8 cellular contexts compared by ENCODE assay signal in genomic region chr19:43983912-43984686, GRCh38. TPM values are rescaled to one million over a fixed set of nuclear protein-coding genes. Genes with fewer than 3 reads are reported as not detected.
A peak's percentile ranks its signal among the peaks of the same experiment; 100 is the strongest.
DNase-seq lines count a peak whose midpoint lies in the region; ATAC-seq and TF ChIP-seq lines count a peak whose summit lies in the region.

ZNF155 (plus strand) TSS chr19:43984188; CDS start chr19:43988544, 4,356 bp downstream.

- peaks cover 13% of the 10 kb centered on the region for H3K36me3 Mint-ChIP-seq in activated naive CD4-positive, alpha-beta T cell treated with anti-CD3 and anti-CD28 coated beads, Interleukin-2, amount 10 ng/mL, durations not matched to agents 7 days and 5 days

- peak within 1 kb of the TSS; percentile 54 for H3K4me3 ChIP-seq in SJSA1
- peak within 1 kb of the TSS; percentile 80 for H3K4me3 ChIP-seq in neuron (ENCODE audit: low read length)
- peak within 1 kb of the TSS; percentile 67 to 92 (median 76) for H3K4me3 ChIP-seq in stomach

- H3K4me1 ChIP-seq in SJSA1 (replicated peaks) (no peaks in the 10 kb centered on the region), neuron (ENCODE audit: insufficient read depth, low read length) (peaks cover 4% of the 10 kb centered on the region), stomach (peaks cover 6 to 22% (median 16%) of the 10 kb centered on the region in 4 donors)

- no peak for TF ChIP-seq POLR2A in stomach (IDR thresholded peaks at IDR 0.05)

- intact Hi-C loops in stomach (cut with DNase I; ENCODE audit: low total_unique reads) = no loop called here

- peaks cover 17% of the 10 kb centered on the region for H3K4me1 Mint-ChIP-seq in activated naive CD4-positive, alpha-beta T cell treated with anti-CD3 and anti-CD28 coated beads, Interleukin-2, amount 10 ng/mL, durations not matched to agents 7 days and 5 days

- peak within 1 kb of the TSS; percentile 87 for H3K27ac Mint-ChIP-seq in activated naive CD4-positive, alpha-beta T cell treated with anti-CD3 and anti-CD28 coated beads, Interleukin-2, amount 10 ng/mL, durations not matched to agents 7 days and 5 days

- TF ChIP-seq EP300 in stomach (IDR thresholded peaks at IDR 0.05) = no peak

- no peaks in the 10 kb centered on the region for H3K27me3 Mint-ChIP-seq in activated naive CD4-positive, alpha-beta T cell treated with anti-CD3 and anti-CD28 coated beads, Interleukin-2, amount 10 ng/mL, durations not matched to agents 7 days and 5 days

- H3K36me3 ChIP-seq in SJSA1 (peaks cover 16% of the 10 kb centered on the region), neuron (ENCODE audit: insufficient read depth, low read length) (peaks cover 2% of the 10 kb centered on the region), stomach (peaks cover 6 to 14% (median 10%) of the 10 kb centered on the region in 4 donors)

- TF ChIP-seq CTCF in stomach (IDR thresholded peaks at IDR 0.05) = no peak

- no peaks in the 10 kb centered on the region for H3K27me3 ChIP-seq in SJSA1 (replicated peaks)
- no peaks in the 10 kb centered on the region for H3K27me3 ChIP-seq in neuron (ENCODE audit: insufficient read depth, low read length)
- H3K27me3 ChIP-seq in stomach = no peaks in the 10 kb centered on the region

- peaks cover 7% of the 10 kb centered on the region; the same call in 1 of the 2 replicates for H3K9me3 ChIP-seq in SJSA1 (replicated peaks)
- H3K9me3 ChIP-seq in neuron (ENCODE audit: low read length) = no peaks in the 10 kb centered on the region
- peaks cover 4 to 38% (median 29%) of the 10 kb centered on the region in 4 donors for H3K9me3 ChIP-seq in stomach

- peak within 1 kb of the TSS; percentile 95 for H3K4me3 Mint-ChIP-seq in activated naive CD4-positive, alpha-beta T cell treated with anti-CD3 and anti-CD28 coated beads, Interleukin-2, amount 10 ng/mL, durations not matched to agents 7 days and 5 days

- H3K27ac ChIP-seq in SJSA1 (0 out of 2 replicates have a peak within 1 kb of the TSS, but pooled peaks have one; percentile 21), stomach (peak within 1 kb of the TSS; percentile 69 to 87 (median 75))

- WGBS in stomach, 5 donors = 0 to 1% (median 0%) methylated on average over 33 to 40 of the region's 40 CpGs

- peak within 1 kb of the TSS; percentile 36 for H2AFZ ChIP-seq in neuron (ENCODE audit: low read depth, low read length)

- peaks cover 7% of the 10 kb centered on the region for H3K9me3 Mint-ChIP-seq in activated naive CD4-positive, alpha-beta T cell treated with anti-CD3 and anti-CD28 coated beads, Interleukin-2, amount 10 ng/mL, durations not matched to agents 7 days and 5 days

- CTCF ChIA-PET in activated naive CD4-positive, alpha-beta T cell treated with anti-CD3 and anti-CD28 coated beads, Interleukin-2, amount 10 ng/mL, durations not matched to agents 7 days and 5 days (lab: Charles Lee) = interaction anchor here (1.3 kb wide), 1 partner anchor 111 kb away, joined by 4 read pairs; no protein-coding TSS in a partner anchor

- DNase-seq in D341Med (ENCODE audit: low spot score) (peak; percentile 93), M059J (ENCODE audit: low read depth) (peak; percentile 99), SJSA1 (ENCODE audit: low read depth in 1 of 2, low spot score in 2 of 2) (peak; percentile 85 to 95), germinal center (ENCODE audit: low spot score) (peak; percentile 61), stomach (peak; percentile 90)
- DNase-seq in activated naive CD4-positive, alpha-beta T cell treated with anti-CD3 and anti-CD28 coated beads, Interleukin-2, amount 10 ng/mL, durations not matched to agents 7 days and 5 days = peak; percentile 79

- ATAC-seq in GM21737 (IDR thresholded peaks at IDR 0.05; ENCODE audit: unreplicated experiment) = peak; percentile 76

RNA-seq across cellular contexts. Expression of gene ZNF155, which starts in this region (rescaled TPM):
- 6.1 and 10.2 TPM in 2 replicates for total RNA-seq in M059J (2014; rRNA removed; shearing (Covaris generic))
- total RNA-seq in SJSA1 (2014; rRNA removed; shearing (Covaris generic)) = 6.1 and 11.2 TPM in 2 replicates
- total RNA-seq in stomach = 1 to 10 TPM in 4 of 5 donors, not detected in 1; 4.2 to 9.4 (median 5.1) TPM
- 1 to 10 TPM; 3.7 to 4.7 (median 3.8) TPM for polyA plus RNA-seq in stomach

Comparison
In these comparisons a context has a peak if more than half of its experiments do, and no peak if none do; other contexts are left out.
1. Peak in every context shown above with its lines: DNase-seq, ATAC-seq, H3K4me3 ChIP-seq and H3K27ac ChIP-seq.